ENCODE assay signal across 19 cellular contexts in genomic region chr20:57213291-57213690, GRCh38. TPM values are rescaled to one million over a fixed set of nuclear protein-coding genes. Genes with fewer than 3 reads are reported as not detected.
A peak's percentile ranks its signal among the peaks of the same experiment; 100 is the strongest.
DNase-seq lines count a peak whose midpoint lies in the region; ATAC-seq and TF ChIP-seq lines count a peak whose summit lies in the region.
"Had no signal": no experiment of that assay in that cellular context is flagged by ENCODE, and none has a peak within 500 bp of the region (broad histone marks: within the 10 kb centered on the region; RNA-seq: fewer than 3 reads in every experiment).

No MANE protein-coding gene starts in this region.

- H3K9me3 ChIP-seq in Caco-2 (no peaks in the 10 kb centered on the region; the same call in 1 of the 2 replicates), trophoblast cell (ENCODE audit: insufficient read depth, low read depth, low read length) (no peaks in the 10 kb centered on the region)
- H3K9me3 ChIP-seq: HAP-1 had no signal

- H2BK120ac ChIP-seq in trophoblast cell (ENCODE audit: insufficient read depth, low read length, poor library complexity), result peak overlapping the region; percentile 50

- TF ChIP-seq CTCF in Caco-2 (IDR thresholded peaks at IDR 0.05; ENCODE audit: insufficient read depth in 1 of 2, low read depth in 1 of 2, low read length in 1 of 2, severe bottlenecking in 1 of 2, unreplicated experiment in 1 of 2), result no peak
- no peak for TF ChIP-seq CTCF in RWPE1 (conservative IDR thresholded peaks at IDR 0.05; ENCODE audit: low read depth)
- TF ChIP-seq CTCF in foreskin keratinocyte (conservative IDR thresholded peaks at IDR 0.05), result no peak
- no peak for TF ChIP-seq CTCF in Calu3 (IDR thresholded peaks at IDR 0.05; ENCODE audit: unreplicated experiment)

- peak overlapping the region; percentile 9 for H3K27ac Mint-ChIP-seq in Caco-2 (ENCODE audit: unreplicated experiment)
- H3K27ac Mint-ChIP-seq in Calu3 (ENCODE audit: unreplicated experiment), result no peak overlapping the region
- H3K27ac Mint-ChIP-seq in activated T-helper 1 cell treated with anti-CD3 and anti-CD28 coated beads, Interleukin-12 subunit alpha, Interleukin-12 subunit beta, Interleukin-2, Interleukin-4 antibody, amounts not matched to agents 30 ng/mL and 10 ng/mL and 1 ng/mL, durations not matched to agents 14 hours and 24 hours and 36 hours, result no peak overlapping the region

- H2AK5ac ChIP-seq in trophoblast cell (ENCODE audit: low read length), result peak overlapping the region; percentile 83

- H3K27me3 Mint-ChIP-seq in Caco-2 (ENCODE audit: insufficient read depth, unreplicated experiment), result no peaks in the 10 kb centered on the region
- H3K27me3 Mint-ChIP-seq in Calu3 (ENCODE audit: unreplicated experiment), result peaks cover 14% of the 10 kb centered on the region
- peaks cover 5% of the 10 kb centered on the region for H3K27me3 Mint-ChIP-seq in activated T-helper 1 cell treated with anti-CD3 and anti-CD28 coated beads, Interleukin-12 subunit alpha, Interleukin-12 subunit beta, Interleukin-2, Interleukin-4 antibody, amounts not matched to agents 30 ng/mL and 10 ng/mL and 1 ng/mL, durations not matched to agents 14 hours and 24 hours and 36 hours (ENCODE audit: insufficient read depth)

- CTCF ChIA-PET in Caco-2 (lab: Charles Lee), result no interaction called here
- CTCF ChIA-PET in RWPE1 (lab: Yijun Ruan, JAX), result interaction anchor here (0.5 to 1.1 kb wide), 5 partner anchors 11 to 1021 kb away, joined by 3 to 4 read pairs (median 3); no protein-coding TSS in a partner anchor
- CTCF ChIA-PET in Calu3 (lab: Charles Lee), result no interaction called here

- H3K4me3 Mint-ChIP-seq in Caco-2 (ENCODE audit: unreplicated experiment) (no peak overlapping the region), Calu3 (ENCODE audit: low read depth, unreplicated experiment) (no peak overlapping the region)
- no peak overlapping the region for H3K4me3 Mint-ChIP-seq in activated T-helper 1 cell treated with anti-CD3 and anti-CD28 coated beads, Interleukin-12 subunit alpha, Interleukin-12 subunit beta, Interleukin-2, Interleukin-4 antibody, amounts not matched to agents 30 ng/mL and 10 ng/mL and 1 ng/mL, durations not matched to agents 14 hours and 24 hours and 36 hours

- POLR2A ChIA-PET in Caco-2 (lab: Charles Lee) (interaction anchor here (0.5 kb wide), 1 partner anchor 800 kb away, joined by 4 read pairs; no protein-coding TSS in a partner anchor), RWPE1 (lab: Yijun Ruan, JAX; ENCODE audit: low non-redundant PET) (interaction anchor here (0.7 kb wide), 1 partner anchor 1819 kb away, joined by 3 read pairs; the partner anchor contains the start of gene ATP5F1E)

- intact Hi-C loops in Caco-2 (cut with micrococcal nuclease; ENCODE audit: unreplicated experiment) (no loop called here), Calu3 (cut with micrococcal nuclease; ENCODE audit: unreplicated experiment) (no loop called here)
- intact Hi-C loops in activated T-helper 1 cell treated with anti-CD3 and anti-CD28 coated beads, Interleukin-12 subunit alpha, Interleukin-12 subunit beta, Interleukin-2, Interleukin-4 antibody, amounts not matched to agents 30 ng/mL and 10 ng/mL and 1 ng/mL, durations not matched to agents 14 hours and 24 hours and 36 hours (cut with micrococcal nuclease), result no loop called here

- no peak overlapping the region for H3K4me3 ChIP-seq in Caco-2 (ENCODE audit: low read depth, low read length)
- H3K4me3 ChIP-seq in trophoblast cell (ENCODE audit: low read depth, low read length), result no peak overlapping the region
- H3K4me3 ChIP-seq: HAP-1 had no signal

- no peak overlapping the region for H3K23ac ChIP-seq in trophoblast cell (ENCODE audit: low read length)

- peaks cover 4% of the 10 kb centered on the region for H3K79me1 ChIP-seq in trophoblast cell (ENCODE audit: low read length)

- WGBS in trophoblast cell (ENCODE audit: extremely low coverage, insufficient coverage, insufficient read length), result no CpG with 5 or more reads among the region's 6 CpGs

- no peak overlapping the region for H3K4me2 ChIP-seq in trophoblast cell (ENCODE audit: low read length)

- BruUV-seq in Caco-2 (replicated peaks; lab: Mats Ljungman, UMichigan) (no TSS peak), Calu3 (replicated peaks; lab: Mats Ljungman, UMichigan) (no TSS peak)

- no peak overlapping the region for H2BK5ac ChIP-seq in trophoblast cell (ENCODE audit: low read depth, low read length, poor library complexity)

- no peak overlapping the region for H3K14ac ChIP-seq in trophoblast cell (ENCODE audit: low read length)

- H2AFZ ChIP-seq in trophoblast cell (ENCODE audit: insufficient read depth, low read length, poor library complexity), result no peak overlapping the region

- no peak overlapping the region for H3K18ac ChIP-seq in trophoblast cell (ENCODE audit: low read length)

- no peak overlapping the region for H3K9ac ChIP-seq in trophoblast cell (ENCODE audit: low read length)

- peak overlapping the region; percentile 52 for H4K91ac ChIP-seq in trophoblast cell (ENCODE audit: low read depth, low read length)

- peak overlapping the region; percentile 70 for H3K27ac ChIP-seq in RWPE1
- H3K27ac ChIP-seq in foreskin keratinocyte, result peak overlapping the region; percentile 64
- no peak overlapping the region for H3K27ac ChIP-seq in trophoblast cell (ENCODE audit: low read depth, low read length)

- H4K12ac ChIP-seq in trophoblast cell (ENCODE audit: low read depth, low read length), result no peak overlapping the region

- H3K36me3 ChIP-seq in Caco-2 (ENCODE audit: control insufficient read depth, insufficient read depth, low read length) (peaks cover under 1% of the 10 kb centered on the region; the same call in 1 of the 2 replicates), trophoblast cell (ENCODE audit: control insufficient read depth in 1 of 2, insufficient read depth in 2 of 2, low read length in 2 of 2) (no peaks in the 10 kb centered on the region)
- H3K36me3 ChIP-seq: HAP-1 had no signal

- H3K9me3 Mint-ChIP-seq in Caco-2 (ENCODE audit: unreplicated experiment) (no peaks in the 10 kb centered on the region), Calu3 (ENCODE audit: low read depth, unreplicated experiment) (no peaks in the 10 kb centered on the region)
- no peaks in the 10 kb centered on the region for H3K9me3 Mint-ChIP-seq in activated T-helper 1 cell treated with anti-CD3 and anti-CD28 coated beads, Interleukin-12 subunit alpha, Interleukin-12 subunit beta, Interleukin-2, Interleukin-4 antibody, amounts not matched to agents 30 ng/mL and 10 ng/mL and 1 ng/mL, durations not matched to agents 14 hours and 24 hours and 36 hours

- peaks cover 5% of the 10 kb centered on the region for H3K79me2 ChIP-seq in trophoblast cell (ENCODE audit: control insufficient read depth, insufficient read depth, low read length, poor library complexity)

- H3K4me1 ChIP-seq in Caco-2 (peaks cover 30% of the 10 kb centered on the region), foreskin keratinocyte (no peaks in the 10 kb centered on the region), trophoblast cell (ENCODE audit: control insufficient read depth in 1 of 2, insufficient read depth in 2 of 2, low read length in 2 of 2) (peaks cover 19 to 20% of the 10 kb centered on the region in 2 experiments)
- H3K4me1 ChIP-seq: HAP-1 had no signal

- H4K8ac ChIP-seq in trophoblast cell (ENCODE audit: low read depth, low read length), result no peak overlapping the region

- H3K36me3 Mint-ChIP-seq in Caco-2 (ENCODE audit: insufficient read depth, unreplicated experiment) (peaks cover 75% of the 10 kb centered on the region), Calu3 (ENCODE audit: insufficient read depth, unreplicated experiment) (peaks cover 7% of the 10 kb centered on the region)
- no peaks in the 10 kb centered on the region for H3K36me3 Mint-ChIP-seq in activated T-helper 1 cell treated with anti-CD3 and anti-CD28 coated beads, Interleukin-12 subunit alpha, Interleukin-12 subunit beta, Interleukin-2, Interleukin-4 antibody, amounts not matched to agents 30 ng/mL and 10 ng/mL and 1 ng/mL, durations not matched to agents 14 hours and 24 hours and 36 hours (ENCODE audit: low read depth)
- H3K36me3 Mint-ChIP-seq: CD14-positive monocyte had no signal

- no peak overlapping the region for H3K4ac ChIP-seq in trophoblast cell (ENCODE audit: low read depth, low read length)

- DNase-seq in Caco-2 (no peak), RWPE1 (ENCODE audit: low spot score) (no peak), foreskin keratinocyte (no peak), trophoblast cell (no peak), Calu3 (no peak)
- DNase-seq in stimulated activated CD4-positive, alpha-beta T cell treated with anti-CD3 and anti-CD28 coated beads, Interleukin-15, amount 100 ng/mL, for 24 hours, result no peak
- DNase-seq in activated T-helper 1 cell treated with anti-CD3 and anti-CD28 coated beads, Interleukin-12 subunit alpha, Interleukin-12 subunit beta, Interleukin-2, Interleukin-4 antibody, amounts not matched to agents 30 ng/mL and 10 ng/mL and 1 ng/mL, durations not matched to agents 14 hours and 24 hours and 36 hours (ENCODE audit: low spot score), result no peak
- DNase-seq: DMS 273 treated with DMSO at 0.1 percent for 48 hours, DND-41, KBM-7, NCI-H1105 treated with DMSO at 0.1 percent for 48 hours, NCI-H187, NCI-H2107, NCI-H510A, NCI-H748 treated with DMSO at 0.1 percent for 48 hours, OCI-M1 had no signal

- ATAC-seq in foreskin keratinocyte (no peak), GM19395 (IDR thresholded peaks at IDR 0.05; ENCODE audit: unreplicated experiment) (no peak)

- H3K27me3 ChIP-seq in Caco-2 (replicated peaks; ENCODE audit: control insufficient read depth, insufficient read depth, low read length) (no peaks in the 10 kb centered on the region), foreskin keratinocyte (peaks cover 36% of the 10 kb centered on the region), trophoblast cell (ENCODE audit: insufficient read depth, low read length) (no peaks in the 10 kb centered on the region)

- H2BK12ac ChIP-seq in trophoblast cell (ENCODE audit: low read length), result no peak overlapping the region

- H3K4me1 Mint-ChIP-seq in Caco-2 (ENCODE audit: low read depth, unreplicated experiment), result peaks cover 13% of the 10 kb centered on the region
- peaks cover 32% of the 10 kb centered on the region for H3K4me1 Mint-ChIP-seq in Calu3 (ENCODE audit: low read depth, unreplicated experiment)
- no peaks in the 10 kb centered on the region for H3K4me1 Mint-ChIP-seq in activated T-helper 1 cell treated with anti-CD3 and anti-CD28 coated beads, Interleukin-12 subunit alpha, Interleukin-12 subunit beta, Interleukin-2, Interleukin-4 antibody, amounts not matched to agents 30 ng/mL and 10 ng/mL and 1 ng/mL, durations not matched to agents 14 hours and 24 hours and 36 hours (ENCODE audit: low read depth)
- H3K4me1 Mint-ChIP-seq: CD14-positive monocyte had no signal

RNA-seq across cellular contexts. Expression of gene BMP7, which starts 53.1 kb away (rescaled TPM):
- 266 and 317 TPM in 2 replicates for total RNA-seq in Caco-2 (2022)
- total RNA-seq in foreskin keratinocyte, result not detected in 2 replicates
- polyA plus RNA-seq in foreskin keratinocyte, result not detected in 2 replicates
- 13.5 and 14.2 TPM in 2 replicates for polyA plus RNA-seq in trophoblast cell (2013)
- total RNA-seq in Calu3 (2022), result not detected in 2 replicates
- 0.12 and 0.21 TPM in 2 replicates for total RNA-seq in activated T-helper 1 cell treated with anti-CD3 and anti-CD28 coated beads, Interleukin-12 subunit alpha, Interleukin-12 subunit beta, Interleukin-2, Interleukin-4 antibody, amounts not matched to agents 30 ng/mL and 10 ng/mL and 1 ng/mL, durations not matched to agents 14 hours and 24 hours and 36 hours
- polyA plus RNA-seq: CD14-positive monocyte had no signal

Comparison
In these comparisons a context has a peak if more than half of its experiments do, and no peak if none do; other contexts are left out.
1. RNA of gene BMP7, which starts 53.1 kb away (total RNA-seq): 266 to 317 TPM in Caco-2; 0.12 to 0.21 TPM in activated T-helper 1 cell treated with anti-CD3 and anti-CD28 coated beads, Interleukin-12 subunit alpha, Interleukin-12 subunit beta, Interleukin-2, Interleukin-4 antibody, amounts not matched to agents 30 ng/mL and 10 ng/mL and 1 ng/mL, durations not matched to agents 14 hours and 24 hours and 36 hours, not detected in foreskin keratinocyte and not detected in Calu3; every median in the first group is over 100 times any median in the second.